In the genomic region with DNA sequence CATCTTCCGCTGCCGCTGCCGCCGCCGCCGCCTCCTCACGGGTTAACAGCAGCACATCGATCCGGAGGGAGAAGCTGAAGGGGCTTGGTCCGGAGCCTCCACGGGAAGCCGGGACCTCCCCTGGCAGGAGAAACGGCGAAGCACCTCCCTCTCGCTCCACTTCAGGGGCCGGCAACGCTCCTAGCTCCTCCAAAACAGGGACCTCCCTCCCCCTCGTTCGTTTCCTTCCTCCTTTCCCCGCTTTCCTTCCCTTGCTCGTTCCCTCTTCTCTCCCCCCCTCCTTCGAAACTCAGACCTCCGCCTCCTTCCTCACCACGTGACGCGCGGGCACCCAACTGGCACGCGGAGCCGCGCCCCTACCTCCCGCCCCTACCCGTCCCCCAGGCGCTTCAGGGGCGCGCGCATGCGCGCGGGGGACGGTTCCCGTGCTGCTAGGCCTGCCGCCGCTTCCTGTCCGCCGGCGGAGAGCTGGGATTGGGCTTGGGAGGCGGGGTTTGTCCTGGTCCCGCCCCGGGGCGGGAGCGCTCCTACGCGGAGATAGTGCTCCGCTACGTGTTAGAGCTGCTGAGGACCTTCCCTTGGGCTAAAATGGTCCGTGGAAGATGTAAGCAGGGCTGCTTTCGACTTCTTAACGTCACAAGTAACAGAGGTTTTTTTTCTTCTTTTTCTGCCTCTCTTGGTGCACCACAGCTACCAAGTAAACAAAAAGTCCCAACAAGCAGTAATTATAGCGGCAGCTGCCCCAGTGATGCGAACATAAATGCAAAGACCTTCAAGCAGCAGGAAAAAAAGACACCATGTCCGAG, we compare ENCODE assay signal across 8 cellular contexts. TPM values are rescaled to one million over a fixed set of nuclear protein-coding genes. Genes with fewer than 3 reads are reported as not detected.
DNase-seq lines count a peak whose midpoint lies in the region; ATAC-seq and TF ChIP-seq lines count a peak whose summit lies in the region.

A gene with protein sequence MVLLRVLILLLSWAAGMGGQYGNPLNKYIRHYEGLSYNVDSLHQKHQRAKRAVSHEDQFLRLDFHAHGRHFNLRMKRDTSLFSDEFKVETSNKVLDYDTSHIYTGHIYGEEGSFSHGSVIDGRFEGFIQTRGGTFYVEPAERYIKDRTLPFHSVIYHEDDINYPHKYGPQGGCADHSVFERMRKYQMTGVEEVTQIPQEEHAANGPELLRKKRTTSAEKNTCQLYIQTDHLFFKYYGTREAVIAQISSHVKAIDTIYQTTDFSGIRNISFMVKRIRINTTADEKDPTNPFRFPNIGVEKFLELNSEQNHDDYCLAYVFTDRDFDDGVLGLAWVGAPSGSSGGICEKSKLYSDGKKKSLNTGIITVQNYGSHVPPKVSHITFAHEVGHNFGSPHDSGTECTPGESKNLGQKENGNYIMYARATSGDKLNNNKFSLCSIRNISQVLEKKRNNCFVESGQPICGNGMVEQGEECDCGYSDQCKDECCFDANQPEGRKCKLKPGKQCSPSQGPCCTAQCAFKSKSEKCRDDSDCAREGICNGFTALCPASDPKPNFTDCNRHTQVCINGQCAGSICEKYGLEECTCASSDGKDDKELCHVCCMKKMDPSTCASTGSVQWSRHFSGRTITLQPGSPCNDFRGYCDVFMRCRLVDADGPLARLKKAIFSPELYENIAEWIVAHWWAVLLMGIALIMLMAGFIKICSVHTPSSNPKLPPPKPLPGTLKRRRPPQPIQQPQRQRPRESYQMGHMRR (minus strand): TSS at position 176 of the 806 bp plus-strand sequence. CDS start 173 bp downstream, at position 3.

- TF ChIP-seq POLR2A in right lobe of liver (IDR thresholded peaks at IDR 0.05), result peak; percentile 93

- peak within 1 kb of the TSS; percentile 79 to 94 (median 89) for H3K4me3 ChIP-seq in right lobe of liver

- under 1% methylated on average over 37 of the region's 62 CpGs for WGBS in right lobe of liver (ENCODE audit: insufficient coverage, low coverage, low lambda C conversion rate, missing lambda C conversion rate)

- H3K9me3 ChIP-seq in right lobe of liver, result no peaks in the 10 kb centered on the region

- H3K27ac ChIP-seq in C4-2B (peak within 1 kb of the TSS; percentile 90), right lobe of liver (peak within 1 kb of the TSS; percentile 91 to 96 (median 95))

- intact Hi-C loops in right lobe of liver (cut with DNase I), result loop anchor here in 1 of 2 donors (10.0 kb wide), 1 partner anchor 175 kb away; no protein-coding TSS in a partner anchor

- ATAC-seq in GM19395 (IDR thresholded peaks at IDR 0.05; ENCODE audit: unreplicated experiment) (peak; percentile 65), HG03565 (IDR thresholded peaks at IDR 0.05; ENCODE audit: unreplicated experiment) (peak; percentile 80), right lobe of liver (peak; percentile 92 to 97 (median 95))

- H3K4me1 ChIP-seq in right lobe of liver, result peaks cover 0 to 24% (median 6%) of the 10 kb centered on the region in 4 donors

- H3K36me3 ChIP-seq in right lobe of liver, result no peaks in the 10 kb centered on the region

- TF ChIP-seq CTCF in C4-2B (conservative IDR thresholded peaks at IDR 0.05) (no peak), right lobe of liver (IDR thresholded peaks at IDR 0.05) (no peak)

- DNase-seq in NCI-H82 (lab: John Stamatoyannopoulos, UW) (peak; percentile 100), dermis microvascular lymphatic vessel endothelial cell (ENCODE audit: low read depth in 2 of 2) (peak; percentile 96 to 99), right lobe of liver (peak; percentile 100)
- DNase-seq in activated CD4-positive, alpha-beta T cell treated with anti-CD3 and anti-CD28 coated beads, Interleukin-2, amount 50 U/mL, for 48 hours, result peak; percentile 98 to 99
- DNase-seq in stimulated activated CD4-positive, alpha-beta T cell treated with anti-CD3 and anti-CD28 coated beads, Interleukin-4, amount 100 ng/mL, for 4 hours, result peak; percentile 97 to 99

- no peaks in the 10 kb centered on the region for H3K27me3 ChIP-seq in right lobe of liver

RNA-seq across cellular contexts. Expression of the gene that starts here (rescaled TPM):
- 147 and 194 TPM in 2 replicates for total RNA-seq in dermis microvascular lymphatic vessel endothelial cell
- total RNA-seq in right lobe of liver, result 10 to 100 TPM; 24.1 to 78.1 (median 43.3) TPM

Comparison
In these comparisons a context has a peak if more than half of its experiments do, and no peak if none do; other contexts are left out.
1. Peak in every context shown above with its lines: DNase-seq, ATAC-seq, H3K4me3 ChIP-seq and H3K27ac ChIP-seq.